8 cellular contexts compared by ENCODE assay signal in the genomic region with DNA sequence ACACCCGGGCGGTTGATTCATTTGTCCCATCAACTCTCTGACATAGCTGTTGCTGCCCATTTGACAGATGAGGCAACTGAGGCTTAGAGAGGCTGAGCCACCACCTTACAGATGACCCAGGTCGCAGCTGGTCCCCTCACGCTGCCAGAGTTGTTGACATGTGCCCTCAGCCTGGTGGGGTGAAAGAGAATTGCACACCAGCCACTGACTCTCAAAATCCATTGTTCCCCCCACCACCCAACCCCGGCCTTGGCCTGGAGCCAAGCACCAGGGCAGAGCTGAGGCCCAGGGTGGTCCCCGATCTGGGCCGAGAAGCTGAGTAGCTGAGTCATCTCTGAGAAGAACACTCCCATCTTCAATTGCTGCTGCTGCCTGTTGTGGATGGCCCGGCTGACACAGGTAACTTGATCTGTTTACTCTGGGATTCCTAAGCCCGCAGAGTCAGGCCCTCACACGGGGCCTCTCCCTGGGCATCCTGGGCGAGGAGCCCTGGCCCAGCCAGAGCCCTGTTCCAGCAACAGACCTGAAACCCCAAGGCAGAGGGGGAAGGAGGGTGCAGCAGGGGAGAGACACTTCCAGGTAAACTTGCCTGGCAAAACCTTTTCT. TPM values are rescaled to one million over a fixed set of nuclear protein-coding genes. Genes with fewer than 3 reads are reported as not detected.
DNase-seq lines count a peak whose midpoint lies in the region; ATAC-seq and TF ChIP-seq lines count a peak whose summit lies in the region.

No MANE protein-coding gene starts in this region.

- peak overlapping the region; percentile 72 for H3K27ac ChIP-seq in VCaP
- H3K27ac ChIP-seq in right atrium auricular region, result no peak overlapping the region

- no peaks in the 10 kb centered on the region for H3K36me3 Mint-ChIP-seq in activated CD4-positive, alpha-beta memory T cell treated with anti-CD3 and anti-CD28 coated beads, Interleukin-2, amount 10 ng/mL, durations not matched to agents 7 days and 5 days (ENCODE audit: low read depth)

- H3K4me3 ChIP-seq in right atrium auricular region, result no peak overlapping the region

- no peak overlapping the region for H3K4me3 Mint-ChIP-seq in activated CD4-positive, alpha-beta memory T cell treated with anti-CD3 and anti-CD28 coated beads, Interleukin-2, amount 10 ng/mL, durations not matched to agents 7 days and 5 days

- peak; percentile 59 for DNase-seq in D341Med (ENCODE audit: low spot score)
- peak; percentile 58 for DNase-seq in NCI-H128 (lab: John Stamatoyannopoulos, UW; ENCODE audit: unreplicated experiment)
- DNase-seq in left colon, result no peak
- DNase-seq in globus pallidus (ENCODE audit: low spot score), result no peak
- DNase-seq in activated CD4-positive, alpha-beta memory T cell treated with anti-CD3 and anti-CD28 coated beads, Interleukin-2, amount 10 ng/mL, durations not matched to agents 7 days and 5 days, result no peak
- no peak for DNase-seq in right atrium auricular region (ENCODE audit: low spot score)

- intact Hi-C loops in left colon (cut with DNase I, micrococcal nuclease), result no loop called here

- H3K27ac Mint-ChIP-seq in activated CD4-positive, alpha-beta memory T cell treated with anti-CD3 and anti-CD28 coated beads, Interleukin-2, amount 10 ng/mL, durations not matched to agents 7 days and 5 days, result no peak overlapping the region

- no peaks in the 10 kb centered on the region for H3K27me3 ChIP-seq in right atrium auricular region

- CTCF ChIA-PET in activated CD4-positive, alpha-beta memory T cell treated with anti-CD3 and anti-CD28 coated beads, Interleukin-2, amount 10 ng/mL, durations not matched to agents 7 days and 5 days (lab: Charles Lee), result no interaction called here

- H3K27me3 Mint-ChIP-seq in activated CD4-positive, alpha-beta memory T cell treated with anti-CD3 and anti-CD28 coated beads, Interleukin-2, amount 10 ng/mL, durations not matched to agents 7 days and 5 days, result no peaks in the 10 kb centered on the region

- no peaks in the 10 kb centered on the region for H3K9me3 ChIP-seq in right atrium auricular region

- H3K9me3 Mint-ChIP-seq in activated CD4-positive, alpha-beta memory T cell treated with anti-CD3 and anti-CD28 coated beads, Interleukin-2, amount 10 ng/mL, durations not matched to agents 7 days and 5 days, result no peaks in the 10 kb centered on the region

- TF ChIP-seq CTCF in VCaP (conservative IDR thresholded peaks at IDR 0.05), result peak; percentile 27
- TF ChIP-seq CTCF in right atrium auricular region (IDR thresholded peaks at IDR 0.05), result no peak

- peaks cover 0 to 9% of the 10 kb centered on the region in 2 donors for H3K4me1 ChIP-seq in right atrium auricular region

- ATAC-seq in left colon (peak; percentile 73), GM19467 (IDR thresholded peaks at IDR 0.05; ENCODE audit: unreplicated experiment) (no peak)

- POLR2A ChIA-PET in activated CD4-positive, alpha-beta memory T cell treated with anti-CD3 and anti-CD28 coated beads, Interleukin-2, amount 10 ng/mL, durations not matched to agents 7 days and 5 days (lab: Charles Lee), result no interaction called here

- H3K36me3 ChIP-seq in right atrium auricular region, result no peaks in the 10 kb centered on the region

- peaks cover 28% of the 10 kb centered on the region for H3K4me1 Mint-ChIP-seq in activated CD4-positive, alpha-beta memory T cell treated with anti-CD3 and anti-CD28 coated beads, Interleukin-2, amount 10 ng/mL, durations not matched to agents 7 days and 5 days

RNA-seq across cellular contexts. Expression of a gene that starts 27.5 kb away (rescaled TPM):
- total RNA-seq in left colon, result 1 to 10 TPM in 1 of 2 donors, not detected in 1; 1.1 TPM
- total RNA-seq in activated CD4-positive, alpha-beta memory T cell treated with anti-CD3 and anti-CD28 coated beads, Interleukin-2, amount 10 ng/mL, durations not matched to agents 7 days and 5 days, result 10 to 100 TPM; 70.5 to 71.8 TPM
- under 1 TPM in 1 of 2 donors, not detected in 1; 0.43 TPM for total RNA-seq in right atrium auricular region

Comparison
In these comparisons a context has a peak if more than half of its experiments do, and no peak if none do; other contexts are left out.
1. DNase-seq: peak in D341Med (single experiment) and NCI-H128 (single experiment); none in left colon (0 of 2), globus pallidus (single experiment), activated CD4-positive, alpha-beta memory T cell treated with anti-CD3 and anti-CD28 coated beads, Interleukin-2, amount 10 ng/mL, durations not matched to agents 7 days and 5 days (single experiment) and right atrium auricular region (single experiment).
2. RNA of a gene that starts 27.5 kb away (total RNA-seq): 70.5 to 71.8 TPM in activated CD4-positive, alpha-beta memory T cell treated with anti-CD3 and anti-CD28 coated beads, Interleukin-2, amount 10 ng/mL, durations not matched to agents 7 days and 5 days; 1.1 TPM in left colon and 0.43 TPM in right atrium auricular region; every median in the first group is over 10 times any median in the second.